ENCODE assay signal across 8 cellular contexts in genomic region chr22:46013460-46014416, GRCh38. TPM values are rescaled to one million over a fixed set of nuclear protein-coding genes. Genes with fewer than 3 reads are reported as not detected.
DNase-seq lines count a peak whose midpoint lies in the region; ATAC-seq and TF ChIP-seq lines count a peak whose summit lies in the region.

No MANE protein-coding gene starts in this region.

- intact Hi-C loops in left colon (cut with DNase I, micrococcal nuclease), result no loop called here

- CTCF ChIA-PET in AG04449 (lab: Yijun Ruan, JAX), result interaction anchor here (0.7 to 14.7 kb wide), 36 partner anchors 7 to 346 kb away, joined by 3 to 345 read pairs (median 7); partner anchors contain the start of gene TRMU

- DNase-seq in AG04449 (ENCODE audit: low read depth, low spot score) (peak; percentile 76), NCI-H345 treated with DMSO at 0.1 percent for 48 hours (lab: John Stamatoyannopoulos, UW; ENCODE audit: unreplicated experiment) (peak; percentile 56), left colon (peak; percentile 93 to 94)
- DNase-seq in activated CD4-positive, alpha-beta T cell treated with anti-CD3 and anti-CD28 coated beads for 4 hours, result peak; percentile 90 to 92
- DNase-seq in stimulated activated CD4-positive, alpha-beta T cell treated with anti-CD3 and anti-CD28 coated beads, Interleukin-1b, Interleukin-23, amount 100 ng/mL, for 24 hours (ENCODE audit: low read depth in 4 of 4, low spot score in 1 of 4), result peak; percentile 69 to 90 (median 84)

- peak; percentile 79 for TF ChIP-seq CTCF in AG04449 (IDR thresholded peaks at IDR 0.05; ENCODE audit: insufficient read depth, low read length, missing control alignments)

- ATAC-seq in GM18861 (IDR thresholded peaks at IDR 0.05; ENCODE audit: unreplicated experiment) (peak; percentile 49), HG03135 (IDR thresholded peaks at IDR 0.05; ENCODE audit: unreplicated experiment) (peak; percentile 74), left colon (peak; percentile 85)

- peak overlapping the region; percentile 94 for H3K27ac ChIP-seq in cingulate gyrus (ENCODE audit: low read depth, low read length)

- peak overlapping the region; percentile 73 for H3K4me3 ChIP-seq in AG04449 (ENCODE audit: low read depth, low read length)

- POLR2A ChIA-PET in AG04449 (lab: Yijun Ruan, JAX), result interaction anchor here (0.6 to 1.6 kb wide), 10 partner anchors 13 to 316 kb away, joined by 3 to 8 read pairs (median 3); no protein-coding TSS in a partner anchor

RNA-seq across cellular contexts. Expression of gene WNT7B, which starts 36.8 kb away (rescaled TPM):
- total RNA-seq in left colon, result not detected

Comparison
In these comparisons a context has a peak if more than half of its experiments do, and no peak if none do; other contexts are left out.
1. Peak in every context shown above with its lines: DNase-seq, ATAC-seq, H3K4me3 ChIP-seq and H3K27ac ChIP-seq.